ENCODE assay signal across 13 cellular contexts in the genomic region with DNA sequence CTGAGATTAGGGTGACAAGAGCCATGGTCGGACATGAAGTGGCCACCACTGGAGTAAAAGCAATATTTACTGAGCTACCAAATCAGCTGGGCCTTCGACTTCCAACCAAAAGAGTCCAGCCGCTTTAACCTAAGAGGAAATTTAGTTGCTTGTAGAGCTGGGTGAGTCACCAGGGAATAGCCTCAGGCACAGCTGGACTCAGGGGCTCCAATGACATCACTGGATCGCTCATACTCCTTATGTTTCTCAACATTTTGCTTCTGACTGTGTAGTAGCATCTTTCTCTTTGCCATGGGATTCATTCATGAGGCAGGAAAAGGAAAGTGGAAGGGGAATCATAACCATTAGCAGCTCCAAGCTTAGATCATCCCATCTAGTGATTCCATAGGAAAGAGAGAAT.
DNase-seq lines count a peak whose midpoint lies in the region; ATAC-seq and TF ChIP-seq lines count a peak whose summit lies in the region.
"Had no signal": no experiment of that assay in that cellular context is flagged by ENCODE, and none has a peak within 500 bp of the region (broad histone marks: within the 10 kb centered on the region; RNA-seq: fewer than 3 reads in every experiment).

No MANE protein-coding gene starts in this region.

- H3K4me1 ChIP-seq in BE2C (no peaks in the 10 kb centered on the region), IMR-90 (ENCODE audit: control insufficient read depth, insufficient read depth, low read length) (no peaks in the 10 kb centered on the region), colonic mucosa (no peaks in the 10 kb centered on the region)
- H3K4me1 ChIP-seq: Caco-2 had no signal

- dilution Hi-C loops in IMR-90 (cut with HindIII; ENCODE audit: low sequenced_read_pairs, unreplicated experiment), result no loop called here

- no peak for TF ChIP-seq POLR2A in IMR-90 (IDR thresholded peaks at IDR 0.05; ENCODE audit: low read depth, low read length)

- H3K27ac ChIP-seq in IMR-90 (ENCODE audit: insufficient read depth, low read length) (no peak overlapping the region), brain microvascular endothelial cell (no peak overlapping the region), colonic mucosa (no peak overlapping the region)

- H3K36me3 ChIP-seq in BE2C (no peaks in the 10 kb centered on the region), IMR-90 (ENCODE audit: control insufficient read depth, insufficient read depth, low read length) (no peaks in the 10 kb centered on the region), brain microvascular endothelial cell (replicated peaks) (no peaks in the 10 kb centered on the region), kidney epithelial cell (ENCODE audit: control insufficient read depth, insufficient read depth, low read length) (no peaks in the 10 kb centered on the region), colonic mucosa (no peaks in the 10 kb centered on the region)

- in situ Hi-C loops in IMR-90 (cut with MboI; ENCODE audit: low sequenced_read_pairs) (no loop called here), brain microvascular endothelial cell (cut with HindIII; ENCODE audit: low pct_ligation_motif_present, low sequenced_read_pairs) (no loop called here)

- no peaks in the 10 kb centered on the region for H3K79me1 ChIP-seq in IMR-90 (ENCODE audit: low read depth in 1 of 2, low read length in 2 of 2)

- no peak overlapping the region for H3K56ac ChIP-seq in IMR-90 (ENCODE audit: extremely low read depth, insufficient read depth, low read length)

- H3K9me3 ChIP-seq in BE2C (no peaks in the 10 kb centered on the region), IMR-90 (ENCODE audit: control insufficient read depth, insufficient read depth, low read length) (no peaks in the 10 kb centered on the region), colonic mucosa (no peaks in the 10 kb centered on the region)
- H3K9me3 ChIP-seq: Caco-2 had no signal

- no peak overlapping the region for H2BK20ac ChIP-seq in IMR-90 (ENCODE audit: low read depth, low read length)

- no peak overlapping the region for H3K4me3 ChIP-seq in BE2C (ENCODE audit: low read depth, low read length)
- H3K4me3 ChIP-seq in IMR-90 (ENCODE audit: insufficient read depth, low read depth, low read length), result no peak overlapping the region
- H3K4me3 ChIP-seq in brain microvascular endothelial cell (ENCODE audit: low read depth, low read length), result no peak overlapping the region
- H3K4me3 ChIP-seq in kidney epithelial cell (ENCODE audit: low read depth, low read length), result no peak overlapping the region
- no peak overlapping the region for H3K4me3 ChIP-seq in colonic mucosa

- no peaks in the 10 kb centered on the region for H4K20me1 ChIP-seq in IMR-90 (ENCODE audit: insufficient read depth, low read length)

- H3K27me3 ChIP-seq in BE2C (peaks cover 3% of the 10 kb centered on the region; the same call in 1 of the 2 replicates), IMR-90 (ENCODE audit: control insufficient read depth, insufficient read depth, low read length) (peaks cover 4% of the 10 kb centered on the region), brain microvascular endothelial cell (replicated peaks) (peaks cover 2% of the 10 kb centered on the region), kidney epithelial cell (ENCODE audit: control insufficient read depth, insufficient read depth, low read length) (no peaks in the 10 kb centered on the region), colonic mucosa (no peaks in the 10 kb centered on the region)

- TF ChIP-seq CTCF in BE2C (IDR thresholded peaks at IDR 0.05; ENCODE audit: low read depth, low read length) (no peak), IMR-90 (conservative IDR thresholded peaks at IDR 0.05; ENCODE audit: low read depth, low read length) (no peak), brain microvascular endothelial cell (IDR thresholded peaks at IDR 0.05; ENCODE audit: low read depth, low read length, missing control alignments) (no peak), kidney epithelial cell (IDR thresholded peaks at IDR 0.05; ENCODE audit: insufficient read depth, low read length, poor library complexity, severe bottlenecking) (no peak), colonic mucosa (IDR thresholded peaks at IDR 0.05) (no peak)

- H3K4ac ChIP-seq in IMR-90 (ENCODE audit: low read depth, low read length), result no peak overlapping the region

- POLR2A ChIA-PET in IMR-90 (lab: Charles Lee; ENCODE audit: unreplicated experiment), result no interaction called here

- H3K4me2 ChIP-seq in IMR-90 (ENCODE audit: low read depth, low read length), result no peak overlapping the region

- no peak overlapping the region for H3K18ac ChIP-seq in IMR-90 (ENCODE audit: low read depth, low read length)

- no peak overlapping the region for H2BK120ac ChIP-seq in IMR-90 (ENCODE audit: low read depth, low read length)

- no TSS peak for BruUV-seq in IMR-90 (replicated peaks; lab: Mats Ljungman, UMichigan)

- WGBS in IMR-90 (ENCODE audit: extremely low coverage in 2 of 2, insufficient read length in 1 of 2), 2 experiments, result 20% methylated on average over 1 of the region's 4 CpGs; no CpG with 5 or more reads in 1 of the 2 experiments

- H3K9ac ChIP-seq in IMR-90 (ENCODE audit: low read depth, low read length) (no peak overlapping the region), colonic mucosa (ENCODE audit: low read depth in 2 of 2, low read length in 2 of 2) (no peak overlapping the region)

- DNase-seq in BE2C (peak; percentile 14), IMR-90 (peak; percentile 90), brain microvascular endothelial cell (peak; percentile 86), kidney epithelial cell (ENCODE audit: low read depth) (peak; percentile 94), DMS 273 (lab: John Stamatoyannopoulos, UW; ENCODE audit: unreplicated experiment) (no peak), colonic mucosa (no peak)
- DNase-seq: activated CD4-positive, alpha-beta T cell treated with anti-CD3 and anti-CD28 coated beads, Interleukin-2, amount 10 ng/mL, durations not matched to agents 24 days and 14 days; activated naive CD4-positive, alpha-beta T cell treated with anti-CD3 and anti-CD28 coated beads, Interleukin-2, amount 50 U/mL, for 16 hours; Caco-2; effector CD8-positive, alpha-beta T cell; stimulated activated CD4-positive, alpha-beta T cell treated with anti-CD3 and anti-CD28 coated beads, Interleukin-2, amount 100 ng/mL, for 24 hours had no signal

- H2BK15ac ChIP-seq in IMR-90 (ENCODE audit: low read depth, low read length), result no peak overlapping the region

- H4K91ac ChIP-seq in IMR-90 (ENCODE audit: insufficient read depth, low read depth, low read length), result no peak overlapping the region

- no peak for TF ChIP-seq RAD21 in IMR-90 (IDR thresholded peaks at IDR 0.05; ENCODE audit: low read length)

- no peak overlapping the region for H4K5ac ChIP-seq in IMR-90 (ENCODE audit: low read depth, low read length)

- no peak overlapping the region for H2AFZ ChIP-seq in IMR-90 (replicated peaks; ENCODE audit: low read length, poor library complexity)

- H2AK5ac ChIP-seq in IMR-90 (ENCODE audit: low read depth, low read length), result no peak overlapping the region

- intact Hi-C loops in IMR-90 (cut with micrococcal nuclease), result no loop called here
- intact Hi-C loops in colonic mucosa (cut with DNase I), result no loop called here

- CTCF ChIA-PET in IMR-90 (lab: Yijun Ruan, JAX), result interaction anchor here (0.6 kb wide), 1 partner anchor 39 kb away, joined by 3 read pairs; no protein-coding TSS in a partner anchor

- no peak overlapping the region for H3K23ac ChIP-seq in IMR-90 (ENCODE audit: low read depth, low read length)

- H3K9me1 ChIP-seq in IMR-90 (ENCODE audit: insufficient read depth, low read length), result 0 out of 2 replicates have a peak, but pooled peaks cover 4% of the 10 kb centered on the region

- ATAC-seq in IMR-90 (ENCODE audit: low read depth) (peak; percentile 54), GM18873 (IDR thresholded peaks at IDR 0.05; ENCODE audit: low FRiP score, unreplicated experiment) (no peak), esophagus mucosa (no peak)

- no peak overlapping the region for H2BK5ac ChIP-seq in IMR-90 (ENCODE audit: low read depth, low read length, poor library complexity, severe bottlenecking)

- no peak overlapping the region for H3K14ac ChIP-seq in IMR-90 (replicated peaks; ENCODE audit: low read depth, low read length)

- H4K8ac ChIP-seq in IMR-90 (ENCODE audit: low read depth in 2 of 2, low read length in 2 of 2), result no peak overlapping the region

- H2AK9ac ChIP-seq in IMR-90 (replicated peaks; ENCODE audit: low read depth, low read length, poor library complexity), result no peak overlapping the region

TF ChIP-seq in IMR-90, 13 proteins besides CTCF, POLR2A, EP300 and RAD21:
- TF ChIP-seq, protein P1, sequence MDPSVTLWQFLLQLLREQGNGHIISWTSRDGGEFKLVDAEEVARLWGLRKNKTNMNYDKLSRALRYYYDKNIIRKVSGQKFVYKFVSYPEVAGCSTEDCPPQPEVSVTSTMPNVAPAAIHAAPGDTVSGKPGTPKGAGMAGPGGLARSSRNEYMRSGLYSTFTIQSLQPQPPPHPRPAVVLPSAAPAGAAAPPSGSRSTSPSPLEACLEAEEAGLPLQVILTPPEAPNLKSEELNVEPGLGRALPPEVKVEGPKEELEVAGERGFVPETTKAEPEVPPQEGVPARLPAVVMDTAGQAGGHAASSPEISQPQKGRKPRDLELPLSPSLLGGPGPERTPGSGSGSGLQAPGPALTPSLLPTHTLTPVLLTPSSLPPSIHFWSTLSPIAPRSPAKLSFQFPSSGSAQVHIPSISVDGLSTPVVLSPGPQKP (IDR thresholded peaks at IDR 0.05; ENCODE audit: borderline replicate concordance, low read depth, low read length), result no peak
- TF ChIP-seq MAZ (IDR thresholded peaks at IDR 0.05; ENCODE audit: borderline replicate concordance, low read depth, low read length) (no peak), MAFK (IDR thresholded peaks at IDR 0.05; ENCODE audit: low read depth, low read length) (no peak), FOS (IDR thresholded peaks at IDR 0.05; ENCODE audit: low read depth, low read length) (peak; percentile 70; the same call in 1 of the 2 replicates), BHLHE40 (IDR thresholded peaks at IDR 0.05; ENCODE audit: low read depth, low read length) (no peak), RCOR1 (IDR thresholded peaks at IDR 0.05; ENCODE audit: insufficient replicate concordance, low read length) (no peak), CEBPB (IDR thresholded peaks at IDR 0.05; ENCODE audit: low read depth, low read length) (peak; percentile 65; the same call in 1 of the 2 replicates), RFX5 (IDR thresholded peaks at IDR 0.05; ENCODE audit: low read depth, low read length) (no peak)

Comparison
In these comparisons a context has a peak if more than half of its experiments do, and no peak if none do; other contexts are left out.
1. DNase-seq: peak in BE2C (single experiment), IMR-90 (single experiment), brain microvascular endothelial cell (single experiment) and kidney epithelial cell (single experiment); none in DMS 273 (single experiment) and colonic mucosa (single experiment).